Comparison of ENCODE assay signal across 1 cellular context in genomic region chr6:14442250-14442649, GRCh38.
A peak's percentile ranks its signal among the peaks of the same experiment; 100 is the strongest.
TF ChIP-seq lines count a peak whose summit lies in the region.

No MANE protein-coding gene starts in this region.

TF ChIP-seq in K562, 482 proteins besides CTCF, POLR2A, EP300 and RAD21:
- no peak for TF ChIP-seq YY1 (IDR thresholded peaks at IDR 0.05; ENCODE audit: borderline replicate concordance in 1 of 3, control insufficient read depth in 1 of 3, extremely low read depth in 1 of 3, insufficient read depth in 3 of 3, insufficient read length in 1 of 3, insufficient replicate concordance in 2 of 3, low read depth in 1 of 3, low read length in 2 of 3)
- no peak for TF ChIP-seq ZSCAN29 (IDR thresholded peaks at IDR 0.05)
- TF ChIP-seq, protein P1, sequence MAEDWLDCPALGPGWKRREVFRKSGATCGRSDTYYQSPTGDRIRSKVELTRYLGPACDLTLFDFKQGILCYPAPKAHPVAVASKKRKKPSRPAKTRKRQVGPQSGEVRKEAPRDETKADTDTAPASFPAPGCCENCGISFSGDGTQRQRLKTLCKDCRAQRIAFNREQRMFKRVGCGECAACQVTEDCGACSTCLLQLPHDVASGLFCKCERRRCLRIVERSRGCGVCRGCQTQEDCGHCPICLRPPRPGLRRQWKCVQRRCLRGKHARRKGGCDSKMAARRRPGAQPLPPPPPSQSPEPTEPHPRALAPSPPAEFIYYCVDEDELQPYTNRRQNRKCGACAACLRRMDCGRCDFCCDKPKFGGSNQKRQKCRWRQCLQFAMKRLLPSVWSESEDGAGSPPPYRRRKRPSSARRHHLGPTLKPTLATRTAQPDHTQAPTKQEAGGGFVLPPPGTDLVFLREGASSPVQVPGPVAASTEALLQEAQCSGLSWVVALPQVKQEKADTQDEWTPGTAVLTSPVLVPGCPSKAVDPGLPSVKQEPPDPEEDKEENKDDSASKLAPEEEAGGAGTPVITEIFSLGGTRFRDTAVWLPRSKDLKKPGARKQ (CRISPR knock-in tag; IDR thresholded peaks at IDR 0.05): no peak
- peak; percentile 80 for TF ChIP-seq SPI1 (IDR thresholded peaks at IDR 0.05; ENCODE audit: borderline replicate concordance, low read depth, low read length)
- TF ChIP-seq, protein P2, sequence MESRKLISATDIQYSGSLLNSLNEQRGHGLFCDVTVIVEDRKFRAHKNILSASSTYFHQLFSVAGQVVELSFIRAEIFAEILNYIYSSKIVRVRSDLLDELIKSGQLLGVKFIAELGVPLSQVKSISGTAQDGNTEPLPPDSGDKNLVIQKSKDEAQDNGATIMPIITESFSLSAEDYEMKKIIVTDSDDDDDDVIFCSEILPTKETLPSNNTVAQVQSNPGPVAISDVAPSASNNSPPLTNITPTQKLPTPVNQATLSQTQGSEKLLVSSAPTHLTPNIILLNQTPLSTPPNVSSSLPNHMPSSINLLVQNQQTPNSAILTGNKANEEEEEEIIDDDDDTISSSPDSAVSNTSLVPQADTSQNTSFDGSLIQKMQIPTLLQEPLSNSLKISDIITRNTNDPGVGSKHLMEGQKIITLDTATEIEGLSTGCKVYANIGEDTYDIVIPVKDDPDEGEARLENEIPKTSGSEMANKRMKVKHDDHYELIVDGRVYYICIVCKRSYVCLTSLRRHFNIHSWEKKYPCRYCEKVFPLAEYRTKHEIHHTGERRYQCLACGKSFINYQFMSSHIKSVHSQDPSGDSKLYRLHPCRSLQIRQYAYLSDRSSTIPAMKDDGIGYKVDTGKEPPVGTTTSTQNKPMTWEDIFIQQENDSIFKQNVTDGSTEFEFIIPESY (CRISPR knock-in tag; IDR thresholded peaks at IDR 0.05): peak; percentile 92
- no peak for TF ChIP-seq BCL6 (CRISPR knock-in tag; IDR thresholded peaks at IDR 0.05)
- no peak for TF ChIP-seq KDM4B (IDR thresholded peaks at IDR 0.05; ENCODE audit: borderline replicate concordance in 2 of 2, low read depth in 1 of 2)
- TF ChIP-seq PHB2 (IDR thresholded peaks at IDR 0.05; ENCODE audit: low read depth): no peak
- no peak for TF ChIP-seq ZNF778 (CRISPR knock-in tag; IDR thresholded peaks at IDR 0.05)
- TF ChIP-seq CREM (IDR thresholded peaks at IDR 0.05; ENCODE audit: low read depth): no peak
- TF ChIP-seq MNT (conservative IDR thresholded peaks at IDR 0.05): no peak
